In the genomic region with DNA sequence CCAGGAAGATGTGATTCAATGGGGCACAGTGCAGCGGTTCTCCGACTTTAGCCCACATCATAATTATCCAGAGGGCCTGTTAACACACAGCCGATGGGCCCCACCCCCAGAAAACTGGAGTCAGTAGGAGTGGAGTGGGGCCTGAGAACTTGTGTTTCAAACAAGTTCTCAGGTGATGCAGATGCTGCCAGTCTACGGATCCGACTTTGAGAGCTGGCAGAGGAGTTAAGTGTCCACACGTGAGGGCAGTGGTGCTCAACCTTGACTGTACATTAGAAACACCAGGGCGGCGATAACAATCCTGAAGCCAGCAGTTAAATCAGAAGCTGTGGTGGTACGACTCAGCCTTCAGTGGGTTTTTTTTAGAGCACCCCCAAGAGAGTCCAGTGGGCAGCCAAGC, we compare ENCODE assay signal across 29 cellular contexts.
DNase-seq lines count a peak whose midpoint lies in the region; ATAC-seq, FAIRE-seq and TF ChIP-seq lines count a peak whose summit lies in the region.
"Had no signal": no experiment of that assay in that cellular context is flagged by ENCODE, and none has a peak within 500 bp of the region (broad histone marks: within the 10 kb centered on the region; RNA-seq: fewer than 3 reads in every experiment).

No MANE protein-coding gene starts in this region.

- no peak overlapping the region for H3K56ac ChIP-seq in IMR-90 (ENCODE audit: extremely low read depth, insufficient read depth, low read length)

- H3K27me3 ChIP-seq in IMR-90 (ENCODE audit: control insufficient read depth, insufficient read depth, low read length) = no peaks in the 10 kb centered on the region
- H3K27me3 ChIP-seq in mucosa of stomach (ENCODE audit: control insufficient read depth, insufficient read depth, low read length) = no peaks in the 10 kb centered on the region
- no peaks in the 10 kb centered on the region for H3K27me3 ChIP-seq in smooth muscle cell (ENCODE audit: low read depth)
- H3K27me3 ChIP-seq: cardiac muscle cell, esophagus muscularis mucosa, foreskin keratinocyte, upper lobe of right lung had no signal

- ATAC-seq in IMR-90 (ENCODE audit: low read depth) (no peak), HG03025 (IDR thresholded peaks at IDR 0.05; ENCODE audit: low FRiP score, unreplicated experiment) (no peak)
- no peak for ATAC-seq in stimulated activated naive CD8-positive, alpha-beta T cell treated with anti-CD3 and anti-CD28 coated beads, Interleukin-15, Interleukin-2, amounts not matched to agents 100 U/mL and 50 U/mL, for 24 hours
- ATAC-seq: foreskin keratinocyte, GM23338, left lobe of liver had no signal

- H3K4me2 ChIP-seq in IMR-90 (ENCODE audit: low read depth, low read length) = no peak overlapping the region
- H3K4me2 ChIP-seq in smooth muscle cell = no peak overlapping the region
- H3K4me2 ChIP-seq: GM23338, KMS-11 had no signal

- H3K4me1 ChIP-seq in IMR-90 (ENCODE audit: control insufficient read depth, insufficient read depth, low read length) (peaks cover 13% of the 10 kb centered on the region), mucosa of stomach (ENCODE audit: control insufficient read depth, insufficient read depth, low read length) (peaks cover 59% of the 10 kb centered on the region), smooth muscle cell (ENCODE audit: low read depth) (peaks cover 7% of the 10 kb centered on the region)

- no peak for TF ChIP-seq RAD21 in IMR-90 (IDR thresholded peaks at IDR 0.05; ENCODE audit: low read length)

- H3K79me1 ChIP-seq in IMR-90 (ENCODE audit: low read depth in 1 of 2, low read length in 2 of 2) = no peaks in the 10 kb centered on the region

- TF ChIP-seq CTCF in IMR-90 (conservative IDR thresholded peaks at IDR 0.05; ENCODE audit: low read depth, low read length) (no peak), smooth muscle cell (IDR thresholded peaks at IDR 0.05; ENCODE audit: borderline replicate concordance, insufficient read depth, poor library complexity, severe bottlenecking) (no peak)

- no peak for TF ChIP-seq POLR2A in IMR-90 (IDR thresholded peaks at IDR 0.05; ENCODE audit: low read depth, low read length)

- peak overlapping the region; percentile 83 for H3K18ac ChIP-seq in IMR-90 (ENCODE audit: low read depth, low read length)

- peak overlapping the region; percentile 39; the same call in 1 of the 3 replicates for H2BK15ac ChIP-seq in IMR-90 (ENCODE audit: low read depth, low read length)

- H3K27ac ChIP-seq in IMR-90 (ENCODE audit: insufficient read depth, low read length) = peak overlapping the region; percentile 33; the same call in 1 of the 2 replicates
- H3K27ac ChIP-seq in smooth muscle cell (ENCODE audit: low read depth) = peak overlapping the region; percentile 10
- H3K27ac ChIP-seq: esophagus muscularis mucosa, foreskin keratinocyte, KMS-11, WERI-Rb-1 had no signal

- H3F3A ChIP-seq in smooth muscle cell (ENCODE audit: low read depth) = peaks cover 4% of the 10 kb centered on the region

- peak overlapping the region; percentile 24; the same call in 1 of the 2 replicates for H3K14ac ChIP-seq in IMR-90 (replicated peaks; ENCODE audit: low read depth, low read length)

- no peak for FAIRE-seq in RCC 7860 (lab: Jason Lieb, UNC)
- FAIRE-seq: GM12891, HTR-8/SVneo had no signal

- H3K4me3 ChIP-seq in IMR-90 (ENCODE audit: insufficient read depth, low read depth, low read length) (no peak overlapping the region), mucosa of stomach (ENCODE audit: low read length) (no peak overlapping the region), smooth muscle cell (no peak overlapping the region)
- H3K4me3 ChIP-seq: cardiac muscle cell, esophagus muscularis mucosa, GM23338, upper lobe of right lung had no signal

- in situ Hi-C loops in IMR-90 (cut with MboI; ENCODE audit: low sequenced_read_pairs) = no loop called here

- CTCF ChIA-PET in IMR-90 (lab: Yijun Ruan, JAX) = interaction anchor here (0.7 kb wide), 1 partner anchor 36 kb away, joined by 4 read pairs; no protein-coding TSS in a partner anchor

- H2BK120ac ChIP-seq in IMR-90 (ENCODE audit: low read depth, low read length) = peak overlapping the region; percentile 64

- H3K36me3 ChIP-seq in IMR-90 (ENCODE audit: control insufficient read depth, insufficient read depth, low read length) (no peaks in the 10 kb centered on the region), mucosa of stomach (ENCODE audit: control insufficient read depth, insufficient read depth, low read length) (no peaks in the 10 kb centered on the region), smooth muscle cell (ENCODE audit: low read depth) (no peaks in the 10 kb centered on the region)
- H3K36me3 ChIP-seq: cardiac muscle cell, esophagus muscularis mucosa, upper lobe of right lung, WERI-Rb-1 had no signal

- POLR2A ChIA-PET in IMR-90 (lab: Charles Lee; ENCODE audit: unreplicated experiment) = no interaction called here

- DNase-seq in IMR-90 (no peak), RCC 7860 (ENCODE audit: low spot score) (peak; percentile 11), smooth muscle cell (lab: John Stamatoyannopoulos, UW; ENCODE audit: unreplicated experiment) (no peak), AG08395 (ENCODE audit: low spot score) (no peak)
- no peak for DNase-seq in stimulated activated naive CD8-positive, alpha-beta T cell treated with anti-CD3 and anti-CD28 coated beads, Interleukin-15, Interleukin-2, amounts not matched to agents 100 U/mL and 50 U/mL, for 24 hours
- DNase-seq: activated naive CD4-positive, alpha-beta T cell treated with anti-CD3 and anti-CD28 coated beads, Interleukin-2, amount 50 U/mL, for 16 hours; CD4-positive, alpha-beta memory T cell; cortex of kidney; DMS 273 treated with DMSO at 0.1 percent for 48 hours; HFFc6; MM.1S; naive thymus-derived CD4-positive, alpha-beta T cell; NCI-H1694; NCI-H446 treated with DMSO at 0.1 percent for 48 hours; NCI-H82; retina; stimulated activated CD4-positive, alpha-beta T cell treated with anti-CD3 and anti-CD28 coated beads, Interleukin-4, amount 100 ng/mL, for 1 hour; upper lobe of right lung; WERI-Rb-1 had no signal

- peak overlapping the region; percentile 10 for H2AK9ac ChIP-seq in IMR-90 (replicated peaks; ENCODE audit: low read depth, low read length, poor library complexity)

- H3K79me2 ChIP-seq in smooth muscle cell (ENCODE audit: low read depth) = no peaks in the 10 kb centered on the region

- H3K9ac ChIP-seq in IMR-90 (ENCODE audit: low read depth, low read length) (no peak overlapping the region), mucosa of stomach (ENCODE audit: low read length) (peak overlapping the region; percentile 10), smooth muscle cell (ENCODE audit: low read depth) (no peak overlapping the region)
- H3K9ac ChIP-seq: KMS-11 had no signal

- H2BK20ac ChIP-seq in IMR-90 (ENCODE audit: low read depth, low read length) = peak overlapping the region; percentile 28

- peak overlapping the region; percentile 34 for H2BK5ac ChIP-seq in IMR-90 (ENCODE audit: low read depth, low read length, poor library complexity, severe bottlenecking)

- H2AFZ ChIP-seq in IMR-90 (replicated peaks; ENCODE audit: low read length, poor library complexity) (no peak overlapping the region), smooth muscle cell (ENCODE audit: low read depth) (no peak overlapping the region)
- H2AFZ ChIP-seq: GM23338 had no signal

- intact Hi-C loops in IMR-90 (cut with micrococcal nuclease) = loop anchor here (1.0 to 5.0 kb wide), 2 partner anchors 36 to 57 kb away; no protein-coding TSS in a partner anchor

- WGBS in IMR-90 (ENCODE audit: extremely low coverage in 2 of 2, insufficient read length in 1 of 2), 2 experiments = 100% methylated on average over 5 of the region's 9 CpGs; no CpG with 5 or more reads in 1 of the 2 experiments
- WGBS in smooth muscle cell (ENCODE audit: low lambda C conversion rate) = 100% methylated on average over 9 of the region's 9 CpGs

- dilution Hi-C loops in IMR-90 (cut with HindIII; ENCODE audit: low sequenced_read_pairs, unreplicated experiment) = no loop called here

- H4K20me1 ChIP-seq in IMR-90 (ENCODE audit: insufficient read depth, low read length) (no peaks in the 10 kb centered on the region; the same call in 1 of the 2 replicates), smooth muscle cell (ENCODE audit: low read depth) (no peaks in the 10 kb centered on the region)

- H4K5ac ChIP-seq in IMR-90 (ENCODE audit: low read depth, low read length) = peak overlapping the region; percentile 31; the same call in 1 of the 2 replicates

- H3K9me1 ChIP-seq in IMR-90 (ENCODE audit: insufficient read depth, low read length) = peaks cover 8% of the 10 kb centered on the region

- no peak overlapping the region for H3K23ac ChIP-seq in IMR-90 (ENCODE audit: low read depth, low read length)

- peak overlapping the region; percentile 59 for H3K4ac ChIP-seq in IMR-90 (ENCODE audit: low read depth, low read length)

- H2AK5ac ChIP-seq in IMR-90 (ENCODE audit: low read depth, low read length) = peak overlapping the region; percentile 81; the same call in 1 of the 2 replicates

- H3K9me3 ChIP-seq in IMR-90 (ENCODE audit: control insufficient read depth, insufficient read depth, low read length) = peaks cover 8% of the 10 kb centered on the region
- peaks cover 9% of the 10 kb centered on the region for H3K9me3 ChIP-seq in mucosa of stomach (ENCODE audit: control insufficient read depth, low read length)
- H3K9me3 ChIP-seq in smooth muscle cell (replicated peaks; ENCODE audit: low read depth) = no peaks in the 10 kb centered on the region

- peak overlapping the region; percentile 84 for H4K91ac ChIP-seq in IMR-90 (ENCODE audit: insufficient read depth, low read depth, low read length)

- BruUV-seq in IMR-90 (replicated peaks; lab: Mats Ljungman, UMichigan) = no TSS peak

- peak overlapping the region; percentile 63 to 74; a peak in 2 of 4 replicates for H4K8ac ChIP-seq in IMR-90 (ENCODE audit: low read depth in 2 of 2, low read length in 2 of 2)

TF ChIP-seq in IMR-90, 13 proteins besides CTCF, POLR2A, EP300 and RAD21:
- TF ChIP-seq RCOR1 (IDR thresholded peaks at IDR 0.05; ENCODE audit: insufficient replicate concordance, low read length) (no peak), BHLHE40 (IDR thresholded peaks at IDR 0.05; ENCODE audit: low read depth, low read length) (no peak)
